Comparison of ENCODE assay signal across 8 cellular contexts in genomic region chr4:173301518-173302201, GRCh38. TPM values are rescaled to one million over a fixed set of nuclear protein-coding genes. Genes with fewer than 3 reads are reported as not detected.
DNase-seq lines count a peak whose midpoint lies in the region; ATAC-seq and TF ChIP-seq lines count a peak whose summit lies in the region.

No MANE protein-coding gene starts in this region.

- intact Hi-C loops in colonic mucosa (cut with DNase I), result loop anchor here (5.0 kb wide), 1 partner anchor 284 kb away; no protein-coding TSS in a partner anchor

- no peak overlapping the region for H3K27ac ChIP-seq in colonic mucosa

- ATAC-seq in GM19467 (IDR thresholded peaks at IDR 0.05; ENCODE audit: unreplicated experiment) (peak; percentile 76), HG02623 (IDR thresholded peaks at IDR 0.05; ENCODE audit: unreplicated experiment) (no peak)

- no peaks in the 10 kb centered on the region for H3K9me3 ChIP-seq in colonic mucosa

- peak; percentile 49 for TF ChIP-seq CTCF in NB4 (IDR thresholded peaks at IDR 0.05; ENCODE audit: low read depth, low read length)
- TF ChIP-seq CTCF in colonic mucosa (IDR thresholded peaks at IDR 0.05), result peak; percentile 85

- H3K4me1 ChIP-seq in colonic mucosa, result no peaks in the 10 kb centered on the region

- H3K4me3 ChIP-seq in NB4 (ENCODE audit: low read depth, low read length) (no peak overlapping the region), colonic mucosa (no peak overlapping the region)

- DNase-seq in NCI-H1105 treated with DMSO at 0.1 percent for 48 hours (lab: John Stamatoyannopoulos, UW) (peak; percentile 15), NCI-H1105 (lab: John Stamatoyannopoulos, UW) (no peak), NB4 (ENCODE audit: low read depth) (peak; percentile 63), colonic mucosa (no peak), myocyte (ENCODE audit: low read depth) (peak; percentile 64)
- no peak for DNase-seq in stimulated activated naive CD4-positive, alpha-beta T cell treated with Interleukin-2 at 50 U/mL for 16 hours (lab: John Stamatoyannopoulos, UW)

- no peaks in the 10 kb centered on the region for H3K36me3 ChIP-seq in colonic mucosa

- H3K27me3 ChIP-seq in colonic mucosa, result no peaks in the 10 kb centered on the region

- H3K9ac ChIP-seq in colonic mucosa (ENCODE audit: low read depth in 2 of 2, low read length in 2 of 2), result no peak overlapping the region

- TF ChIP-seq POLR2A in NB4 (IDR thresholded peaks at IDR 0.05; ENCODE audit: extremely low read depth, insufficient read length), result no peak

RNA-seq across cellular contexts. Expression of gene HMGB2, which starts 32.5 kb away (rescaled TPM):
- 100 to 1,000 TPM in 1 of 2 donors, 10 to 100 TPM in 1; 94.3 to 246 TPM for total RNA-seq in colonic mucosa
- 30.9 and 56.1 TPM in 2 replicates for total RNA-seq in myocyte
- 21.6 TPM for polyA plus RNA-seq in myocyte (2012)

Comparison
In these comparisons a context has a peak if more than half of its experiments do, and no peak if none do; other contexts are left out.
1. DNase-seq: peak in NCI-H1105 treated with DMSO at 0.1 percent for 48 hours (single experiment), NB4 (single experiment) and myocyte (single experiment); none in NCI-H1105 (single experiment), colonic mucosa (single experiment) and stimulated activated naive CD4-positive, alpha-beta T cell treated with Interleukin-2 at 50 U/mL for 16 hours (single experiment).